Comparison of ENCODE assay signal across 11 cellular contexts in the genomic region with DNA sequence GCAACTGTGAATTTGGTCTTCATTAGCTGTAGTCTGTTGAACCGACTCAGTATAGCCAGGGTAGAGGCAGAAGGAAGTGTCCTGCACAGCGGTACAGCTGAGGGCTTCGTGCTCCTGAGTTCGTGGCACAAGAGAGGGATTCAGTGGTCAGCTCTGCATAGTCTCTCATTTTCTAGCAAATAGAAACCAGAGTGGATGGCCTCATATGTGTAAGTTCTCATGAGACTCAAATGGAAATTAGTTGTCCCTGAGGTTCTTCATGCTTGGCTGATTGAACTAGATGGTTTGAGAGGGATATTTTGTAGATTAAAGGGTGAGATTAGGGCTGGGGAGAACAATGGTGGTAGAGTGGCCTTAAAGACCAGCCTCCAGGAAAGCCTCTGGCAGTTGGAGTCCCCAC. TPM values are rescaled to one million over a fixed set of nuclear protein-coding genes. Genes with fewer than 3 reads are reported as not detected.
A peak's percentile ranks its signal among the peaks of the same experiment; 100 is the strongest.
DNase-seq lines count a peak whose midpoint lies in the region; ATAC-seq and TF ChIP-seq lines count a peak whose summit lies in the region.
"Had no signal": no experiment of that assay in that cellular context is flagged by ENCODE, and none has a peak within 500 bp of the region (broad histone marks: within the 10 kb centered on the region; RNA-seq: fewer than 3 reads in every experiment).

No MANE protein-coding gene starts in this region.

- H3K4me3 ChIP-seq in DND-41 (ENCODE audit: low read depth in 1 of 2, low read length in 2 of 2) (no peak overlapping the region), GM23338 (no peak overlapping the region)

- H3K36me3 ChIP-seq in DND-41 (ENCODE audit: insufficient read depth, low read length) (peaks cover 87% of the 10 kb centered on the region), GM23338 (ENCODE audit: insufficient read depth) (no peaks in the 10 kb centered on the region)

- POLR2A ChIA-PET in activated B cell treated with CpG ODN at 0.5 μM for 24 hours (lab: Charles Lee), result interaction anchor here (1.0 kb wide), 1 partner anchor 13 kb away, joined by 3 read pairs; no protein-coding TSS in a partner anchor

- no peaks in the 10 kb centered on the region for H3K27me3 Mint-ChIP-seq in activated B cell treated with CpG ODN at 0.5 μM for 24 hours
- H3K27me3 Mint-ChIP-seq in GM23338 (ENCODE audit: insufficient read depth, low read depth, poor library complexity), result peaks cover 4% of the 10 kb centered on the region
- no peaks in the 10 kb centered on the region for H3K27me3 Mint-ChIP-seq in chondrocyte (ENCODE audit: low read depth)
- H3K27me3 Mint-ChIP-seq: natural killer cell treated with Interleukin-12 subunit alpha and Interleukin-12 subunit beta and Interleukin-15 and Interleukin-18, amount 100 ng/mL, for 72 hours had no signal

- peaks cover 58% of the 10 kb centered on the region for H3K36me3 Mint-ChIP-seq in activated B cell treated with CpG ODN at 0.5 μM for 24 hours (ENCODE audit: low read depth)
- peaks cover 21% of the 10 kb centered on the region for H3K36me3 Mint-ChIP-seq in GM23338 (ENCODE audit: low read depth)
- H3K36me3 Mint-ChIP-seq in chondrocyte (ENCODE audit: low read depth), result peaks cover 33% of the 10 kb centered on the region

- intact Hi-C loops in activated B cell treated with CpG ODN at 0.5 μM for 24 hours (cut with micrococcal nuclease), result no loop called here

- H3K27ac Mint-ChIP-seq in activated B cell treated with CpG ODN at 0.5 μM for 24 hours, result peak overlapping the region; percentile 22
- H3K27ac Mint-ChIP-seq in GM23338, result no peak overlapping the region
- H3K27ac Mint-ChIP-seq in chondrocyte (ENCODE audit: unreplicated experiment), result no peak overlapping the region

- peaks cover 90% of the 10 kb centered on the region for H3K4me1 Mint-ChIP-seq in activated B cell treated with CpG ODN at 0.5 μM for 24 hours
- peaks cover 5% of the 10 kb centered on the region for H3K4me1 Mint-ChIP-seq in GM23338
- H3K4me1 Mint-ChIP-seq in chondrocyte (ENCODE audit: low read depth), result peaks cover 67% of the 10 kb centered on the region

- H3K9me3 Mint-ChIP-seq in activated B cell treated with CpG ODN at 0.5 μM for 24 hours, result no peaks in the 10 kb centered on the region
- H3K9me3 Mint-ChIP-seq in GM23338, result no peaks in the 10 kb centered on the region
- H3K9me3 Mint-ChIP-seq in chondrocyte (ENCODE audit: low read depth), result peaks cover 4% of the 10 kb centered on the region
- H3K9me3 Mint-ChIP-seq: natural killer cell treated with Interleukin-12 subunit alpha and Interleukin-12 subunit beta and Interleukin-15 and Interleukin-18, amount 100 ng/mL, for 72 hours had no signal

- no peaks in the 10 kb centered on the region for H3F3A ChIP-seq in GM23338 (replicated peaks; ENCODE audit: low read depth)

- no peaks in the 10 kb centered on the region for H3K9me3 ChIP-seq in DND-41 (ENCODE audit: insufficient read depth, low read length, severe bottlenecking)

- no peak for TF ChIP-seq CTCF in DND-41 (IDR thresholded peaks at IDR 0.05; ENCODE audit: borderline replicate concordance, extremely low read depth, low read length, poor library complexity, severe bottlenecking)
- TF ChIP-seq CTCF in activated B cell treated with CpG ODN at 0.5 μM for 24 hours (IDR thresholded peaks at IDR 0.05), result no peak
- TF ChIP-seq CTCF in GM23338 (conservative IDR thresholded peaks at IDR 0.05; ENCODE audit: low read depth in 2 of 2), result no peak
- no peak for TF ChIP-seq CTCF in chondrocyte (IDR thresholded peaks at IDR 0.05)

- ATAC-seq in DND-41 (ENCODE audit: insufficient read depth, low read depth), result no peak
- peak; percentile 38 for ATAC-seq in GM19372 (IDR thresholded peaks at IDR 0.05; ENCODE audit: low read depth, unreplicated experiment)
- ATAC-seq in HG02938 (IDR thresholded peaks at IDR 0.05; ENCODE audit: unreplicated experiment), result peak; percentile 60
- no peak for ATAC-seq in activated B cell treated with CpG ODN at 0.5 μM for 24 hours (ENCODE audit: low read depth)
- ATAC-seq in GM23338, result no peak
- ATAC-seq: natural killer cell treated with Interleukin-12 subunit alpha and Interleukin-12 subunit beta and Interleukin-15 and Interleukin-18, amount 100 ng/mL, for 72 hours had no signal

- no peak overlapping the region for H2AFZ ChIP-seq in DND-41 (ENCODE audit: low read depth, low read length)
- H2AFZ ChIP-seq in GM23338, result no peak overlapping the region

- H3K4me3 Mint-ChIP-seq in activated B cell treated with CpG ODN at 0.5 μM for 24 hours, result peak overlapping the region; percentile 16
- no peak overlapping the region for H3K4me3 Mint-ChIP-seq in GM23338
- H3K4me3 Mint-ChIP-seq in chondrocyte (ENCODE audit: unreplicated experiment), result no peak overlapping the region

- H3K4me1 ChIP-seq in DND-41 (ENCODE audit: insufficient read depth, low read length) (peaks cover 14% of the 10 kb centered on the region), GM23338 (ENCODE audit: insufficient read depth) (peaks cover 1% of the 10 kb centered on the region; the same call in 1 of the 2 replicates)

- H3K9ac ChIP-seq in DND-41 (ENCODE audit: low read depth, low read length), result no peak overlapping the region

- H4K20me1 ChIP-seq in DND-41 (ENCODE audit: insufficient read depth, low read length) (peaks cover 78% of the 10 kb centered on the region), GM23338 (replicated peaks; ENCODE audit: insufficient read depth) (peaks cover 59% of the 10 kb centered on the region)

- CTCF ChIA-PET in activated B cell treated with CpG ODN at 0.5 μM for 24 hours (lab: Charles Lee), result no interaction called here

- no peaks in the 10 kb centered on the region for H3K9me2 ChIP-seq in GM23338 (ENCODE audit: insufficient read depth)

- H3K79me2 ChIP-seq in DND-41 (ENCODE audit: insufficient read depth, low read length) (peaks cover 100% of the 10 kb centered on the region), GM23338 (replicated peaks; ENCODE audit: insufficient read depth) (peaks cover 100% of the 10 kb centered on the region)

- H3K27ac ChIP-seq in DND-41 (ENCODE audit: low read length) (0 out of 2 replicates have a peak overlapping the region, but pooled peaks have one; percentile 15), GM23338 (ENCODE audit: low read depth) (no peak overlapping the region)

- H3K4me2 ChIP-seq in DND-41 (ENCODE audit: insufficient read depth, low read length) (no peak overlapping the region), GM23338 (no peak overlapping the region)

- H3K27me3 ChIP-seq in DND-41 (ENCODE audit: insufficient read depth, low read length, poor library complexity), result no peaks in the 10 kb centered on the region
- no peaks in the 10 kb centered on the region for H3K27me3 ChIP-seq in GM23338 (ENCODE audit: insufficient read depth)

- no peak for DNase-seq in DND-41
- no peak for DNase-seq in activated B cell treated with CpG ODN at 0.5 μM for 24 hours
- no peak for DNase-seq in GM23338 (ENCODE audit: low spot score)
- no peak for DNase-seq in NCI-H774 (lab: John Stamatoyannopoulos, UW)
- no peak for DNase-seq in NCI-H82 (lab: John Stamatoyannopoulos, UW)
- no peak for DNase-seq in chondrocyte (ENCODE audit: low spot score)
- DNase-seq: activated CD4-positive, alpha-beta T cell treated with anti-CD3 and anti-CD28 coated beads, Interleukin-2, amount 50 U/mL, for 1 hour; NCI-H1930 had no signal

TF ChIP-seq in GM23338, 12 proteins besides CTCF, POLR2A, EP300 and RAD21 (continues in another document):
- no peak for TF ChIP-seq NANOG (IDR thresholded peaks at IDR 0.05; ENCODE audit: borderline replicate concordance)

RNA-seq across cellular contexts. Expression of a gene that starts 50.5 kb away (rescaled TPM):
- total RNA-seq in activated B cell treated with CpG ODN at 0.5 μM for 24 hours (79.8 and 95.7 TPM in 2 replicates), chondrocyte (96.8 to 138 TPM (median 137 TPM) in 3 replicates)
- 51.0 and 58.9 TPM in 2 replicates for total RNA-seq in GM23338 (2014; rRNA removed; shearing (Covaris generic))
- polyA plus RNA-seq in GM23338 (2016; fragmentation: Nextera tagmentation; extraction: Ambion mirVana), result 22.4 and 23.6 TPM in 2 replicates

Comparison
In these comparisons a context has a peak if more than half of its experiments do, and no peak if none do; other contexts are left out.
1. ATAC-seq: peak in GM19372 (single experiment) and HG02938 (single experiment); none in DND-41 (single experiment), activated B cell treated with CpG ODN at 0.5 μM for 24 hours (single experiment) and GM23338 (single experiment).